16 cellular contexts compared by ENCODE assay signal in genomic region chr1:5934058-5934884, GRCh38.
"Had no signal": no experiment of that assay in that cellular context is flagged by ENCODE, and none has a peak within 500 bp of the region (broad histone marks: within the 10 kb centered on the region; RNA-seq: fewer than 3 reads in every experiment).

No MANE protein-coding gene starts in this region.

- H3K9me3 Mint-ChIP-seq: nephron progenitor cell; stimulated activated naive CD8-positive, alpha-beta T cell treated with anti-CD3 and anti-CD28 coated beads, Interleukin-15, Interleukin-2, amounts not matched to agents 100 ng/mL and 50 ng/mL, for 24 hours had no signal

- H3K27ac Mint-ChIP-seq: activated naive CD8-positive, alpha-beta T cell; nephron progenitor cell; stimulated activated naive CD8-positive, alpha-beta T cell treated with anti-CD3 and anti-CD28 coated beads, Interleukin-15, Interleukin-2, amounts not matched to agents 100 ng/mL and 50 ng/mL, for 24 hours had no signal

- DNase-seq: activated CD4-positive, alpha-beta T cell treated with anti-CD3 and anti-CD28 coated beads for 4 hours; activated effector memory CD4-positive, alpha-beta T cell treated with anti-CD3 and anti-CD28 coated beads, Interleukin-2, amount 50 U/mL, for 16 hours; activated T-cell treated with anti-CD3 and anti-CD28 coated beads, Interleukin-2, amount 50 U/mL, for 1 hour; anterior cingulate cortex; foreskin melanocyte; left ventricle myocardium superior; nephron progenitor cell; stimulated activated CD4-positive, alpha-beta T cell treated with anti-CD3 and anti-CD28 coated beads, Interleukin-4, amount 100 ng/mL, for 1 hour; stimulated activated CD8-positive, alpha-beta memory T cell treated with anti-CD3 and anti-CD28 coated beads, Interleukin-4, amount 100 ng/mL, for 48 hours had no signal

- H3K4me3 Mint-ChIP-seq: activated naive CD8-positive, alpha-beta T cell; nephron progenitor cell; stimulated activated naive CD8-positive, alpha-beta T cell treated with anti-CD3 and anti-CD28 coated beads, Interleukin-15, Interleukin-2, amounts not matched to agents 100 ng/mL and 50 ng/mL, for 24 hours had no signal

- H3K36me3 ChIP-seq: ovary, SJSA1 had no signal

- ATAC-seq: left ventricle myocardium superior had no signal

- H3K27me3 ChIP-seq: ovary, SJSA1 had no signal

- FAIRE-seq: endometrium, islet of Langerhans had no signal

- H3K27ac ChIP-seq: ovary, SJSA1, thoracic aorta had no signal

- H3K9me3 ChIP-seq: ovary, SJSA1, thoracic aorta had no signal

- H3K4me3 ChIP-seq: ovary, SJSA1, thoracic aorta had no signal

- H3K27me3 Mint-ChIP-seq: activated naive CD8-positive, alpha-beta T cell; stimulated activated naive CD8-positive, alpha-beta T cell treated with anti-CD3 and anti-CD28 coated beads, Interleukin-15, Interleukin-2, amounts not matched to agents 100 ng/mL and 50 ng/mL, for 24 hours had no signal
